8 cellular contexts compared by ENCODE assay signal in the genomic region with DNA sequence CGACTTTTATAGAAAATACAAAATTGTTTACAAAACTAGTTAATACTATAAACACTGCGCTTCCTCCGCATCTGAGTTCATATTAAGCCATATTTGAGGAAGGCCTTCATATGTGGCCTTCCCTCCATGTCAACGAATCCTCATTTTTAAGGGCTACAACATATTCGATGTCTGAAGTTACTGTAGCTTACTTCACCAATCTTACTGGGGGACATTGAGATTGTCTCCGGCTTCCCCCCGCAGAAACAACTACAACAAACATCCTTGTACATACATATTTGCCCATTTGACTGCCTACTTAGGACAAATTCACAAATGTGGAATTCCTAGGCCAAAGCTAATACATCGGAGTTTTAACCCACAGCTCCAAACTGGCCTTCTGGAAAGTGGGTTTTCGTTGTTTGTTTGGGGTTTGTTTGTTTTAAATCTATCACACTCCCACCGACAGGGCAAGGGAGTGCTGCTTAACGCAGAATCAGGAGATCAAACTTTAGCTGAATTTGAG. TPM values are rescaled to one million over a fixed set of nuclear protein-coding genes. Genes with fewer than 3 reads are reported as not detected.
A peak's percentile ranks its signal among the peaks of the same experiment; 100 is the strongest.
DNase-seq lines count a peak whose midpoint lies in the region; ATAC-seq and TF ChIP-seq lines count a peak whose summit lies in the region.

No MANE protein-coding gene starts in this region.

- peak overlapping the region; percentile 72 for H3K9ac ChIP-seq in OCI-LY1 (ENCODE audit: low read length)

- no peak overlapping the region for H3K27ac ChIP-seq in OCI-LY1 (ENCODE audit: low read depth, low read length, poor library complexity, severe bottlenecking)
- H3K27ac ChIP-seq in sigmoid colon, result peak overlapping the region; percentile 92 to 99 (median 97)

- ATAC-seq in GM19043 (IDR thresholded peaks at IDR 0.05; ENCODE audit: low read depth, unreplicated experiment) (peak; percentile 23), HG02885 (IDR thresholded peaks at IDR 0.05; ENCODE audit: poor library complexity, unreplicated experiment) (no peak)

- TF ChIP-seq POLR2A in erythroblast (IDR thresholded peaks at IDR 0.05; ENCODE audit: low read length), result peak; percentile 33
- no peak for TF ChIP-seq POLR2A in sigmoid colon (IDR thresholded peaks at IDR 0.05)

- H3K4me1 ChIP-seq in OCI-LY1 (ENCODE audit: insufficient read depth, low read length, severe bottlenecking) (peaks cover 27% of the 10 kb centered on the region), sigmoid colon (peaks cover 0 to 46% (median 39%) of the 10 kb centered on the region in 4 donors)

- H3K27me3 ChIP-seq in OCI-LY1 (ENCODE audit: insufficient read depth, low read length) (no peaks in the 10 kb centered on the region), sigmoid colon (no peaks in the 10 kb centered on the region)

- 32 to 50% methylated on average over 11 of the region's 11 CpGs for whole genome bisulfite sequencing in sigmoid colon, 2 donors

- no peaks in the 10 kb centered on the region for H3K36me3 ChIP-seq in OCI-LY1 (ENCODE audit: insufficient read depth, low read length)
- H3K36me3 ChIP-seq in sigmoid colon, result no peaks in the 10 kb centered on the region

- H3K9me2 ChIP-seq in OCI-LY1 (ENCODE audit: low read depth, low read length), result no peaks in the 10 kb centered on the region

- H3K9me3 ChIP-seq in OCI-LY1 (ENCODE audit: low read length), result no peaks in the 10 kb centered on the region
- no peaks in the 10 kb centered on the region for H3K9me3 ChIP-seq in sigmoid colon

- intact Hi-C loops in sigmoid colon (cut with DNase I), result loop anchor here (5.0 to 10.0 kb wide), 3 partner anchors 80 to 192 kb away; no protein-coding TSS in a partner anchor

- H3K4me3 ChIP-seq in OCI-LY1 (ENCODE audit: low read depth, low read length, poor library complexity, severe bottlenecking) (peak overlapping the region; percentile 78), sigmoid colon (peak overlapping the region; percentile 25 to 94 (median 82))

- DNase-seq in erythroblast (lab: John Stamatoyannopoulos, UW) (no peak), sigmoid colon (no peak), cerebellum (ENCODE audit: low spot score) (no peak), cerebellar cortex (ENCODE audit: low spot score) (no peak), NCI-H774 (lab: John Stamatoyannopoulos, UW) (no peak)

- no peaks in the 10 kb centered on the region for H3F3A ChIP-seq in OCI-LY1 (ENCODE audit: insufficient read depth, low read length)

- H3K4me2 ChIP-seq in OCI-LY1 (ENCODE audit: low read length), result peak overlapping the region; percentile 95

- peak overlapping the region; percentile 4; the same call in 1 of the 2 replicates for H2AFZ ChIP-seq in OCI-LY1 (ENCODE audit: low read length)

- H4K20me1 ChIP-seq in OCI-LY1 (ENCODE audit: insufficient read depth, low read length), result no peaks in the 10 kb centered on the region

- no peaks in the 10 kb centered on the region for H3K79me2 ChIP-seq in OCI-LY1 (ENCODE audit: insufficient read depth, low read length)

- TF ChIP-seq EP300 in sigmoid colon (IDR thresholded peaks at IDR 0.05), result no peak

- TF ChIP-seq CTCF in OCI-LY1 (IDR thresholded peaks at IDR 0.05; ENCODE audit: low read length) (no peak), sigmoid colon (IDR thresholded peaks at IDR 0.05) (no peak)

RNA-seq across cellular contexts. Expression of gene FAM114A1, which starts 0.6 kb away (rescaled TPM):
- 100 to 1,000 TPM; 120 to 189 (median 134) TPM for total RNA-seq in sigmoid colon
- 10 to 100 TPM; 24.7 to 49.5 (median 46.2) TPM for polyA plus RNA-seq in sigmoid colon
- 12.0 TPM for total RNA-seq in cerebellum

RNA-seq across cellular contexts. Expression of gene TLR6, which starts 10.4 kb away (rescaled TPM):
- 1 to 10 TPM; 1.5 to 4.1 (median 2.9) TPM for total RNA-seq in sigmoid colon
- 1 to 10 TPM in 1 of 3 donors, under 1 TPM in 2; 0.60 to 3.2 (median 0.92) TPM for polyA plus RNA-seq in sigmoid colon
- 3.0 TPM for total RNA-seq in cerebellum
